Comparison of ENCODE assay signal across 15 cellular contexts in genomic region chrX:151975228-151975593, GRCh38. TPM values are rescaled to one million over a fixed set of nuclear protein-coding genes. Genes with fewer than 3 reads are reported as not detected.
DNase-seq lines count a peak whose midpoint lies in the region; ATAC-seq, FAIRE-seq and TF ChIP-seq lines count a peak whose summit lies in the region.
"Had no signal": no experiment of that assay in that cellular context is flagged by ENCODE, and none has a peak within 500 bp of the region (broad histone marks: within the 10 kb centered on the region; RNA-seq: fewer than 3 reads in every experiment).

No MANE protein-coding gene starts in this region.

- H3K56ac ChIP-seq in mesendoderm (ENCODE audit: low read length), result no peak overlapping the region

- no peak overlapping the region for H2BK15ac ChIP-seq in mesendoderm (replicated peaks; ENCODE audit: low read depth)

- WGBS in HepG2 (ENCODE audit: low lambda C conversion rate), result 74% methylated on average over 5 of the region's 8 CpGs
- WGBS in right lobe of liver (ENCODE audit: insufficient coverage, low coverage, low lambda C conversion rate, missing lambda C conversion rate), result 55% methylated on average over 7 of the region's 8 CpGs
- no CpG with 5 or more reads among the region's 8 CpGs for WGBS in mesendoderm (ENCODE audit: extremely low coverage, insufficient coverage, low lambda C conversion rate)

- H2AK5ac ChIP-seq in mesendoderm (ENCODE audit: low read length), result no peak overlapping the region

- H3K27me3 ChIP-seq in HepG2 (ENCODE audit: control insufficient read depth in 1 of 2, insufficient read depth in 2 of 2, low read length in 2 of 2) (no peaks in the 10 kb centered on the region; a peak in 1 of 5 replicates), right lobe of liver (no peaks in the 10 kb centered on the region), breast epithelium (peaks cover 0 to 31% of the 10 kb centered on the region in 2 donors), mesendoderm (ENCODE audit: insufficient read depth, low read length, poor library complexity) (no peaks in the 10 kb centered on the region), vagina (no peaks in the 10 kb centered on the region)

- no peak overlapping the region for H3K27ac ChIP-seq in HepG2 (ENCODE audit: extremely low read length, insufficient read depth, low read length)
- H3K27ac ChIP-seq in right lobe of liver, result no peak overlapping the region
- no peak overlapping the region for H3K27ac ChIP-seq in breast epithelium
- H3K27ac ChIP-seq in mesendoderm (ENCODE audit: low read depth, low read length), result no peak overlapping the region
- peak overlapping the region; percentile 95 for H3K27ac ChIP-seq in vagina
- H3K27ac ChIP-seq: epithelial cell of prostate had no signal

- FAIRE-seq in HepG2 (lab: Jason Lieb, UNC), result no peak
- FAIRE-seq: TTC549 had no signal

- H3K4me1 ChIP-seq in HepG2 (ENCODE audit: insufficient read depth, low read length) (peaks cover 35% of the 10 kb centered on the region), right lobe of liver (no peaks in the 10 kb centered on the region), breast epithelium (no peaks in the 10 kb centered on the region), mesendoderm (ENCODE audit: control insufficient read depth, low read depth, low read length) (no peaks in the 10 kb centered on the region), vagina (peaks cover 9% of the 10 kb centered on the region)

- TF ChIP-seq EP300 in HepG2 (IDR thresholded peaks at IDR 0.05; ENCODE audit: low read depth in 2 of 2, low read length in 2 of 2) (no peak), HepG2 (CRISPR knock-in tag; IDR thresholded peaks at IDR 0.05; ENCODE audit: borderline replicate concordance) (no peak)

- TF ChIP-seq POLR2A in HepG2 (IDR thresholded peaks at IDR 0.05; ENCODE audit: insufficient read depth in 1 of 2, low read depth in 2 of 2, low read length in 2 of 2) (no peak), right lobe of liver (IDR thresholded peaks at IDR 0.05) (no peak), breast epithelium (IDR thresholded peaks at IDR 0.05) (no peak), vagina (IDR thresholded peaks at IDR 0.05) (no peak)

- H3K79me2 ChIP-seq in HepG2 (ENCODE audit: insufficient read depth, low read length), result peaks cover 28% of the 10 kb centered on the region
- no peaks in the 10 kb centered on the region for H3K79me2 ChIP-seq in mesendoderm (ENCODE audit: control insufficient read depth, insufficient read depth, low read length)

- peak; percentile 6; the same call in 1 of the 2 replicates for TF ChIP-seq CTCF in HepG2 (CRISPR knock-in tag; IDR thresholded peaks at IDR 0.05)
- TF ChIP-seq CTCF in right lobe of liver (IDR thresholded peaks at IDR 0.05), result no peak
- TF ChIP-seq CTCF in breast epithelium (IDR thresholded peaks at IDR 0.05), result no peak
- TF ChIP-seq CTCF in vagina (IDR thresholded peaks at IDR 0.05), result no peak

- no peak overlapping the region for H3K23ac ChIP-seq in mesendoderm (ENCODE audit: low read length)

- no peaks in the 10 kb centered on the region for H3K36me3 ChIP-seq in HepG2 (replicated peaks in 1 of 2; ENCODE audit: control insufficient read depth in 1 of 2, insufficient read depth in 2 of 2, low read length in 2 of 2)
- no peaks in the 10 kb centered on the region for H3K36me3 ChIP-seq in right lobe of liver
- H3K36me3 ChIP-seq in breast epithelium, result no peaks in the 10 kb centered on the region
- no peaks in the 10 kb centered on the region for H3K36me3 ChIP-seq in mesendoderm (ENCODE audit: control insufficient read depth, insufficient read depth, low read length)
- H3K36me3 ChIP-seq in vagina, result no peaks in the 10 kb centered on the region

- CTCF ChIA-PET in HepG2 (lab: Yijun Ruan, JAX; ENCODE audit: low intra/inter-chr PET ratio, low total read pairs), result no interaction called here

- in situ Hi-C loops in HepG2 (cut with HindIII; ENCODE audit: extremely low pct_ligation_motif_present, low pct_unique_long_range_greater_than_20kb), result no loop called here

- H3K9ac ChIP-seq in HepG2 (ENCODE audit: insufficient read depth, low read depth, low read length) (peak overlapping the region; percentile 56; the same call in 1 of the 2 replicates), mesendoderm (ENCODE audit: low read length) (no peak overlapping the region)

- TSS peak; percentile 60 for BruUV-seq in HepG2 (replicated peaks; lab: Mats Ljungman, UMichigan)

- H3K18ac ChIP-seq in mesendoderm (ENCODE audit: low read length), result no peak overlapping the region

- peak overlapping the region; percentile 60 for H3K4me2 ChIP-seq in HepG2 (ENCODE audit: low read depth, low read length)
- no peak overlapping the region for H3K4me2 ChIP-seq in mesendoderm (ENCODE audit: low read length)

- peaks cover 9% of the 10 kb centered on the region; the same call in 1 of the 2 replicates for H4K20me1 ChIP-seq in HepG2 (ENCODE audit: insufficient read depth, low read length)

- H3K4ac ChIP-seq in mesendoderm (ENCODE audit: low read depth, low read length), result no peak overlapping the region

- no peak overlapping the region for H2BK5ac ChIP-seq in mesendoderm (ENCODE audit: low read length)

- H4K5ac ChIP-seq in mesendoderm (ENCODE audit: low read length), result no peak overlapping the region

- no peak for ATAC-seq in HepG2
- no peak for ATAC-seq in right lobe of liver
- no peak for ATAC-seq in GM21367 (IDR thresholded peaks at IDR 0.05; ENCODE audit: unreplicated experiment)
- no peak for ATAC-seq in HG03469 (IDR thresholded peaks at IDR 0.05; ENCODE audit: unreplicated experiment)

- no peaks in the 10 kb centered on the region for H3K79me1 ChIP-seq in mesendoderm (ENCODE audit: low read length)

- H3K9me3 ChIP-seq in HepG2 (ENCODE audit: low read length) (no peaks in the 10 kb centered on the region), right lobe of liver (no peaks in the 10 kb centered on the region), breast epithelium (no peaks in the 10 kb centered on the region), vagina (no peaks in the 10 kb centered on the region)

- no peak overlapping the region for H4K8ac ChIP-seq in mesendoderm (ENCODE audit: low read depth, low read length)

- no peak for TF ChIP-seq RAD21 in HepG2 (CRISPR knock-in tag; IDR thresholded peaks at IDR 0.05)

- DNase-seq in HepG2 (ENCODE audit: low spot score) (no peak), right lobe of liver (no peak), breast epithelium (ENCODE audit: low spot score in 2 of 2) (no peak), mesendoderm (peak; percentile 2), vagina (ENCODE audit: extremely low spot score in 2 of 2) (no peak), GF-D8 (lab: John Stamatoyannopoulos, UW) (no peak)
- DNase-seq: activated CD8-positive, alpha-beta memory T cell treated with anti-CD3 and anti-CD28 coated beads for 24 hours; activated effector memory CD4-positive, alpha-beta T cell treated with anti-CD3 and anti-CD28 coated beads, Interleukin-2, amount 50 U/mL, for 16 hours; NCI-H2107; NK-92 treated with Interleukin-12 subunit alpha and Interleukin-12 subunit beta, amount 100 ng/mL, for 24 hours; occipital lobe had no signal

- intact Hi-C loops in HepG2 (cut with micrococcal nuclease; ENCODE audit: unreplicated experiment), result loop anchor here (10.0 kb wide), 2 partner anchors 90 to 440 kb away; no protein-coding TSS in a partner anchor
- intact Hi-C loops in right lobe of liver (cut with DNase I), result no loop called here
- intact Hi-C loops in breast epithelium (cut with DNase I; ENCODE audit: low total_unique reads), result no loop called here
- intact Hi-C loops in vagina (cut with DNase I), result no loop called here

- no peak overlapping the region for H2BK120ac ChIP-seq in mesendoderm (ENCODE audit: low read depth, low read length)

- no peak overlapping the region for H2AFZ ChIP-seq in HepG2 (ENCODE audit: low read length)

- POLR2A ChIA-PET in HepG2 (lab: Yijun Ruan, JAX), result interaction anchor here (5.8 kb wide), 1 partner anchor 9 kb away, joined by 91 read pairs; no protein-coding TSS in a partner anchor

- H3K4me3 ChIP-seq in HepG2 (replicated peaks in 1 of 3; ENCODE audit: insufficient read depth in 1 of 3, low read depth in 2 of 3, low read length in 3 of 3) (peak overlapping the region; percentile 40 to 78 (median 77)), right lobe of liver (no peak overlapping the region), breast epithelium (peak overlapping the region; percentile 55 to 72 (median 55)), mesendoderm (ENCODE audit: low read length) (no peak overlapping the region), vagina (peak overlapping the region; percentile 69 to 70)

TF ChIP-seq in HepG2, 621 proteins besides CTCF, POLR2A, EP300 and RAD21 (continues in another document):
- no peak for TF ChIP-seq HOXA9 (CRISPR knock-in tag; IDR thresholded peaks at IDR 0.05; ENCODE audit: borderline replicate concordance)

RNA-seq across cellular contexts. Expression of gene GABRE, which starts 0.7 kb away (rescaled TPM):
- total RNA-seq in HepG2 (2016; rRNA removed; fragmentation: Illumina TruSeq; extraction: Trizol) (2.6 and 12.2 TPM in 2 replicates), right lobe of liver (1 to 10 TPM; 1.2 to 8.4 (median 5.5) TPM), breast epithelium (100 to 1,000 TPM in 1 of 3 donors, 10 to 100 TPM in 2; 42.0 to 120 (median 85.5) TPM), vagina (176 TPM)
- total RNA-seq in HepG2 (2016; cell fraction: cytosol; rRNA removed; fragmentation: Illumina TruSeq; extraction: Trizol; ENCODE audit: low read depth), result 1.6 and 2.6 TPM in 2 replicates
- 2.2 and 12.5 TPM in 2 replicates for total RNA-seq in HepG2 (2016; cell fraction: insoluble cytoplasmic fraction; rRNA removed; fragmentation: Illumina TruSeq; extraction: Trizol)
- total RNA-seq in HepG2 (2016; cell fraction: membrane; rRNA removed; fragmentation: Illumina TruSeq; extraction: Trizol), result 2.0 and 2.2 TPM in 2 replicates
- 31.1 and 42.3 TPM in 2 replicates for total RNA-seq in HepG2 (2016; cell fraction: nucleus; rRNA removed; fragmentation: Illumina TruSeq; extraction: Trizol)
- polyA plus RNA-seq in HepG2 (2011; rRNA removed), result 63.7 and 66.2 TPM in 2 replicates
- 7.9 and 9.9 TPM in 2 replicates for polyA plus RNA-seq in HepG2 (2011; cell fraction: cytosol; rRNA removed)
- polyA plus RNA-seq in HepG2 (2011; cell fraction: nucleus; rRNA removed), result 509 and 579 TPM in 2 replicates
- polyA plus RNA-seq in HepG2 (2012), result 45.9 and 59.3 TPM in 2 replicates
- polyA plus RNA-seq in HepG2 (2016; cell fraction: cytosol; fragmentation: Illumina TruSeq; extraction: Trizol; ENCODE audit: low read depth), result 0.54 and 0.57 TPM in 2 replicates
- polyA plus RNA-seq in HepG2 (2016; cell fraction: insoluble cytoplasmic fraction; fragmentation: Illumina TruSeq; extraction: Trizol; ENCODE audit: low read depth), result 1.7 and 2.5 TPM in 2 replicates
- 1.5 and 2.0 TPM in 2 replicates for polyA plus RNA-seq in HepG2 (2016; cell fraction: membrane; fragmentation: Illumina TruSeq; extraction: Trizol; ENCODE audit: low read depth)
- polyA plus RNA-seq in HepG2 (2016; cell fraction: nucleus; fragmentation: Illumina TruSeq; extraction: Trizol; ENCODE audit: insufficient read depth, low read depth), result 48.8 and 52.1 TPM in 2 replicates
- polyA minus RNA-seq in HepG2 (2011; rRNA and poly(A)+ RNA removed; ENCODE audit: low replicate concordance), result 115 and 431 TPM in 2 replicates
- 5.2 and 6.2 TPM in 2 replicates for polyA minus RNA-seq in HepG2 (2011; cell fraction: cytosol; rRNA and poly(A)+ RNA removed)
- polyA minus RNA-seq in HepG2 (2011; cell fraction: nucleus; rRNA and poly(A)+ RNA removed), result 361 and 396 TPM in 2 replicates
- 3.5 TPM for polyA plus RNA-seq in mesendoderm (2013, experiment 1 of 2)
- 4.0 TPM for polyA plus RNA-seq in mesendoderm (2013, experiment 2 of 2)

Comparison
In these comparisons a context has a peak if more than half of its experiments do, and no peak if none do; other contexts are left out.
1. H3K4me3 ChIP-seq: peak in HepG2 (3 of 3), breast epithelium (3 of 3) and vagina (2 of 2); none in right lobe of liver (0 of 3) and mesendoderm (single experiment).